In the genomic region with DNA sequence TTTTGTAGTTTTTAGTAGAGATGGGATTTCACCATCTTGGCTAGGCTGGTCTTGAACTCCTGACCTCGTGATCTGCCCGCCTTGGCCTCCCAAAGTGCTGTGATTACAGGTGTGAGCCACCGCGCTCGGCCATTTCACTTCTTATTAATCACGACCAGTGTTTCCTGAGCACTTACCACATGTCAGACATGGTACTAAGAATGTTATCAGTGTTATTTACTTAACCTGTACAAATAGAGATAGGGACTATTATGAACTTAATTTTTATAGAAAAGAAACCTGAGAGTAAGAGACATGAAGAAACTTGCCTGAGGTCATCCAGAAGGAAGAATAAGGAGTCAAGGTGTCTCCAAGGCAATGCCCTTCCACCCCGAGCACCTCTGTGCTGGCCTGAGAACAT, we compare ENCODE assay signal across 1 cellular context.
TF ChIP-seq lines count a peak whose summit lies in the region.

No MANE protein-coding gene starts in this region.

TF ChIP-seq in H1, 55 proteins besides CTCF, POLR2A, EP300 and RAD21:
- TF ChIP-seq BCL11A (IDR thresholded peaks at IDR 0.05; ENCODE audit: low read depth in 2 of 2, low read length in 2 of 2) = no peak
- no peak for TF ChIP-seq SAP30 (IDR thresholded peaks at IDR 0.05; ENCODE audit: insufficient read depth, insufficient replicate concordance, low read length)
